24 cellular contexts compared by ENCODE assay signal in the genomic region with DNA sequence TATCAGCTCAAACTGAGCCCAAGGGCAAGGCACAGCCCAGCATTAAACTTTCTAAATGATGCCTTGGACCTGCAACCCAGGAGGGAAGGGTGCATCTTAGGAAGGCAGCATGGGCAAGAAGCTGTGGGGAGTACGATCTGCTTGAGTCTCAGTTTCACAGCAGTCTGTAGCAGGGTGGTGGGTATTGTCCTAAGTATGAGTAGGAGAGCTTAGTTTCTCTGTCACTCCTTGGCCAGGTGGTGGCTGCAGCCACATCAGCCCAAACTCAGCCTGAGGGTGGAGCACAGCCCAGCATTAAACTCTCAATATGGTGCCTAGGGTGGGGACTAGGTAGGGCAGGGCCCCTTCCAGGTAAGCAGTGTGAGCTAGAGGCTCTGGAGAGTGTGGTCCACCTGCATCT.
"Had no signal": no experiment of that assay in that cellular context is flagged by ENCODE, and none has a peak within 500 bp of the region (broad histone marks: within the 10 kb centered on the region; RNA-seq: fewer than 3 reads in every experiment).

No MANE protein-coding gene starts in this region.

- H3K36me3 ChIP-seq: Peyer's patch, SJCRH30 had no signal

- DNase-seq: KBM-7; MV-4-11; NCI-H1048; NCI-H1105; NCI-H1417; NCI-H1436 treated with DMSO at 0.1 percent for 48 hours; NCI-H1694 treated with DMSO at 0.1 percent for 48 hours; NCI-H2029; NCI-H2081 treated with DMSO at 0.1 percent for 48 hours; NCI-H2171; NCI-H226; NCI-H446; NCI-H510A; NCI-H524 treated with DMSO at 0.1 percent for 48 hours; NCI-H69; NCI-H774; NK-92 treated with Interleukin-12 subunit alpha and Interleukin-12 subunit beta, amount 100 ng/mL, for 24 hours; PC-3; Peyer's patch; SHP77 treated with DMSO at 0.1 percent for 48 hours; SJCRH30 had no signal

- H3K27me3 ChIP-seq: Peyer's patch, SJCRH30 had no signal

- H3K9me3 ChIP-seq: Peyer's patch had no signal

- H3K4me3 ChIP-seq: Peyer's patch, SJCRH30 had no signal

- H3K4me1 ChIP-seq: Peyer's patch, SJCRH30 had no signal

- H3K27ac ChIP-seq: HL-60, Peyer's patch, SJCRH30 had no signal

- ATAC-seq: PC-3, Right ventricle myocardium inferior, SK-N-SH treated with all-trans-retinoic acid at 6 μM for 48 hours had no signal
